ENCODE assay signal across 1 cellular context in the genomic region with DNA sequence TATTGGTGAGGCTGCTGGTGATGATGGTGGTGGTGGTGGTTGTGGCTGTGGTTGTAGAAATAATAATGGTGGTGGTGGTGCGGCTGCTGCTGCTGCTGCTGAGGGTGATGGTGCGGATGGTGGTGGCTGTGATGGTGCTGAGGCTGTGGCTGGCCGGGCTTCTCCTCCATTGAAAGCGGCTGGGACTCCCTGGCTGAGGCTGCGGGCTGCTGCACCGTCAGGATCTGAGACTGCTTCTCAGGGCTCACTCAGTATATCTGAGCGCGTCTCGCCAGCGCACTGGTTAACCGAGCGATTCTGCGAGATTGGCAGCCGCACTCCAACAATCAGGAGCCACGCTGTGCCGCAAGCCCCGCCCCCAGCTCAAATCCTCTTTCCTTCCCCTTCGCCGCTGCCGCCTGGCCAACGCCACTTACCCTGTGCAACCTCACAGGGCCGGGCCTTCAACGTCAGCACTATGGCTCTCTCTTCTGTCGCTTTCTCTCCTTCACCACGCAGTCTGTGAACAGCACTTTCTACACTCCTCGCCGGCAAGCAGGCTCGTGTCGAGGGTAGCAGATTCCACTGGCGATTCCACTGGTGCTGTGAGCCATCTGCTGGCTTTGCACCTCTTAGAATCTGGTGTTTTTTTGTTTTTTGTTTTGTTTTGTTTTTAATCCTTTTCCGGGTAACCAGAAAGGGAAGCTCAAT.
TF ChIP-seq lines count a peak whose summit lies in the region.

Gene NUFIP2 (minus strand): TSS at position 259 of the 690 bp plus-strand sequence. CDS start 89 bp downstream, at position 170.

TF ChIP-seq in GM23338, 12 proteins besides CTCF, POLR2A, EP300 and RAD21 (continued from another document):
- TF ChIP-seq ETS1 (IDR thresholded peaks at IDR 0.05) = no peak; the same call in 1 of the 2 replicates
- no peak for TF ChIP-seq STAT1 (IDR thresholded peaks at IDR 0.05; ENCODE audit: unreplicated experiment)
- TF ChIP-seq REST (IDR thresholded peaks at IDR 0.05; ENCODE audit: unreplicated experiment) = peak; percentile 43
